ENCODE assay signal across 22 cellular contexts in the genomic region with DNA sequence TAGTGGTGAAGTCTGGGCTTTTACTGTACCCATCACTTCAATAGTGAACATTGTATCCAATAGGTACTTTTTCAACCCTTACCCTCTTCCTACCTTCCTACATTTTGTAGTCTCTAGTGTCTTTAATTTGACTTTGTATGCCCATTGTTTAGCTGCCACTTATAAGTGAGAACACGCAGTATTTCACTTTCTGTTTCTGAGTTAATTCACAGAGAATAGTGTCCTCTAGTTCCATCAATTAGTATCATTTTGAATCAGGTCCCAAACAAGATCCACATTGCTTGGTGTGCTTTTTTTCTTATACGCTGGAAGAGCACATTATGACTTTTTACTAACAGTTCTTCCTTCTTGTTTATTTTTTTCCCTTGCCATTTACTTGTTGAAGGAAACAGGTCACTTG.
A peak's percentile ranks its signal among the peaks of the same experiment; 100 is the strongest.
DNase-seq lines count a peak whose midpoint lies in the region; ATAC-seq, FAIRE-seq and TF ChIP-seq lines count a peak whose summit lies in the region.
"Had no signal": no experiment of that assay in that cellular context is flagged by ENCODE, and none has a peak within 500 bp of the region (broad histone marks: within the 10 kb centered on the region; RNA-seq: fewer than 3 reads in every experiment).

No MANE protein-coding gene starts in this region.

- ATAC-seq in GM18520 (IDR thresholded peaks at IDR 0.05; ENCODE audit: unreplicated experiment), result peak; percentile 67
- ATAC-seq in GM18907 (IDR thresholded peaks at IDR 0.05; ENCODE audit: unreplicated experiment), result peak; percentile 61
- ATAC-seq in HG03378 (IDR thresholded peaks at IDR 0.05; ENCODE audit: unreplicated experiment), result peak; percentile 60
- no peak for ATAC-seq in K562

- TF ChIP-seq POLR2A in K562 (conservative IDR thresholded peaks at IDR 0.05) (no peak), vagina (IDR thresholded peaks at IDR 0.05) (no peak)

- no peaks in the 10 kb centered on the region for H3K9me3 ChIP-seq in K562 (replicated peaks; ENCODE audit: control insufficient read depth, insufficient read depth, low read depth, low read length)
- no peaks in the 10 kb centered on the region for H3K9me3 ChIP-seq in vagina
- H3K9me3 ChIP-seq: Caco-2, SJSA1 had no signal

- no peak overlapping the region for H3K4me2 ChIP-seq in K562 (ENCODE audit: insufficient read depth, low read length)
- H3K4me2 ChIP-seq: KMS-11 had no signal

- H3K27me3 ChIP-seq in K562 (ENCODE audit: control insufficient read depth in 2 of 2, insufficient read depth in 2 of 2, low read length in 2 of 2) (no peaks in the 10 kb centered on the region), vagina (no peaks in the 10 kb centered on the region)
- H3K27me3 ChIP-seq: SJSA1 had no signal

- H2AFZ ChIP-seq in K562 (ENCODE audit: low read depth, low read length), result no peak overlapping the region

- H3K9ac ChIP-seq in K562 (ENCODE audit: insufficient read depth in 1 of 2, low read depth in 2 of 2, low read length in 2 of 2), result no peak overlapping the region
- H3K9ac ChIP-seq: KMS-11 had no signal

- DNase-seq in K562 (ENCODE audit: extremely low read depth in 1 of 4, low spot score in 3 of 4), result no peak
- DNase-seq in NCI-H526 (lab: John Stamatoyannopoulos, UW), result no peak
- no peak for DNase-seq in vagina (ENCODE audit: extremely low spot score in 2 of 2)
- DNase-seq in cerebellar cortex (ENCODE audit: low spot score), result no peak
- DNase-seq: Caco-2; CD4-positive, alpha-beta memory T cell; DMS 273 treated with DMSO at 0.1 percent for 48 hours; DND-41; NCI-H1105; NCI-H2029 treated with DMSO at 0.1 percent for 48 hours; NCI-H226; NCI-H510A treated with DMSO at 0.1 percent for 48 hours; NCI-H82; OCI-M1 had no signal

- no TSS peak for BruUV-seq in K562 (replicated peaks; lab: Mats Ljungman, UMichigan)

- H4K20me1 ChIP-seq in K562 (replicated peaks; ENCODE audit: control insufficient read depth, insufficient read depth, low read length), result no peaks in the 10 kb centered on the region

- no peaks in the 10 kb centered on the region for H3K4me1 ChIP-seq in K562 (replicated peaks in 1 of 2; ENCODE audit: control insufficient read depth in 2 of 2, insufficient read depth in 2 of 2, low read length in 2 of 2)
- H3K4me1 ChIP-seq in vagina, result no peaks in the 10 kb centered on the region
- H3K4me1 ChIP-seq: Caco-2, SJSA1 had no signal

- no peak for TF ChIP-seq RAD21 in K562 (CRISPR knock-in tag; conservative IDR thresholded peaks at IDR 0.05 in 1 of 2, IDR thresholded peaks at IDR 0.05 in 1 of 2)

- H3K9me1 ChIP-seq in K562 (ENCODE audit: control insufficient read depth, insufficient read depth, low read length), result no peaks in the 10 kb centered on the region

- WGBS in K562 (ENCODE audit: insufficient coverage, low coverage, missing lambda C conversion rate), result 0% methylated on average over 2 of the region's 2 CpGs

- H3K4me3 ChIP-seq in K562 (no peak overlapping the region), vagina (no peak overlapping the region)
- H3K4me3 ChIP-seq: SJSA1 had no signal

- no peaks in the 10 kb centered on the region for H3K79me2 ChIP-seq in K562 (ENCODE audit: control insufficient read depth, insufficient read depth, low read length)

- intact Hi-C loops in K562 (cut with micrococcal nuclease), result no loop called here
- intact Hi-C loops in vagina (cut with DNase I), result loop anchor here (10.0 kb wide), 1 partner anchor 602 kb away; no protein-coding TSS in a partner anchor

- TF ChIP-seq EP300 in K562 (IDR thresholded peaks at IDR 0.05; ENCODE audit: low read length), result no peak

- in situ Hi-C loops in K562 (cut with MboI), result loop anchor here (25.0 kb wide), 1 partner anchor 895 kb away; no protein-coding TSS in a partner anchor

- no peaks in the 10 kb centered on the region for H3K36me3 ChIP-seq in K562 (ENCODE audit: control insufficient read depth, insufficient read depth, low read length)
- no peaks in the 10 kb centered on the region for H3K36me3 ChIP-seq in vagina
- H3K36me3 ChIP-seq: SJSA1 had no signal

- CTCF ChIA-PET in K562 (lab: Yijun Ruan, JAX; ENCODE audit: low intra/inter-chr PET ratio), result no interaction called here

- peak; percentile 40 for FAIRE-seq in K562 (lab: Jason Lieb, UNC)
- FAIRE-seq: GM12891, HTR-8/SVneo, RCC 7860 had no signal

- POLR2A ChIA-PET in K562 (lab: Yijun Ruan, JAX), result no interaction called here

- H3K27ac ChIP-seq in K562 (ENCODE audit: extremely low read depth, low read depth, low read length) (no peak overlapping the region), vagina (no peak overlapping the region)
- H3K27ac ChIP-seq: KMS-11, SJSA1 had no signal

- TF ChIP-seq CTCF in K562 (IDR thresholded peaks at IDR 0.05 in 2 of 3, conservative IDR thresholded peaks at IDR 0.05 in 1 of 3; ENCODE audit: insufficient read depth in 2 of 3, low read depth in 1 of 3, low read length in 3 of 3), result no peak
- TF ChIP-seq CTCF in vagina (IDR thresholded peaks at IDR 0.05), result no peak

TF ChIP-seq in K562, 482 proteins besides CTCF, POLR2A, EP300 and RAD21:
- TF ChIP-seq KDM2B (CRISPR knock-in tag; IDR thresholded peaks at IDR 0.05), result no peak
- TF ChIP-seq BRD9 (IDR thresholded peaks at IDR 0.05; ENCODE audit: low read depth, partially characterized antibody), result no peak
- no peak for TF ChIP-seq ZKSCAN8 (CRISPR knock-in tag; IDR thresholded peaks at IDR 0.05)
- TF ChIP-seq, protein P1, sequence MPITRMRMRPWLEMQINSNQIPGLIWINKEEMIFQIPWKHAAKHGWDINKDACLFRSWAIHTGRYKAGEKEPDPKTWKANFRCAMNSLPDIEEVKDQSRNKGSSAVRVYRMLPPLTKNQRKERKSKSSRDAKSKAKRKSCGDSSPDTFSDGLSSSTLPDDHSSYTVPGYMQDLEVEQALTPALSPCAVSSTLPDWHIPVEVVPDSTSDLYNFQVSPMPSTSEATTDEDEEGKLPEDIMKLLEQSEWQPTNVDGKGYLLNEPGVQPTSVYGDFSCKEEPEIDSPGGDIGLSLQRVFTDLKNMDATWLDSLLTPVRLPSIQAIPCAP (CRISPR knock-in tag; IDR thresholded peaks at IDR 0.05; ENCODE audit: borderline replicate concordance), result no peak
- TF ChIP-seq ZNF3 (CRISPR knock-in tag; IDR thresholded peaks at IDR 0.05), result no peak
- TF ChIP-seq ATF7 (IDR thresholded peaks at IDR 0.05), result no peak
- TF ChIP-seq, protein P2, sequence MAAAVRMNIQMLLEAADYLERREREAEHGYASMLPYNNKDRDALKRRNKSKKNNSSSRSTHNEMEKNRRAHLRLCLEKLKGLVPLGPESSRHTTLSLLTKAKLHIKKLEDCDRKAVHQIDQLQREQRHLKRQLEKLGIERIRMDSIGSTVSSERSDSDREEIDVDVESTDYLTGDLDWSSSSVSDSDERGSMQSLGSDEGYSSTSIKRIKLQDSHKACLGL (CRISPR knock-in tag; IDR thresholded peaks at IDR 0.05; ENCODE audit: borderline replicate concordance, poor library complexity, severe bottlenecking), result no peak
- TF ChIP-seq, protein P3, sequence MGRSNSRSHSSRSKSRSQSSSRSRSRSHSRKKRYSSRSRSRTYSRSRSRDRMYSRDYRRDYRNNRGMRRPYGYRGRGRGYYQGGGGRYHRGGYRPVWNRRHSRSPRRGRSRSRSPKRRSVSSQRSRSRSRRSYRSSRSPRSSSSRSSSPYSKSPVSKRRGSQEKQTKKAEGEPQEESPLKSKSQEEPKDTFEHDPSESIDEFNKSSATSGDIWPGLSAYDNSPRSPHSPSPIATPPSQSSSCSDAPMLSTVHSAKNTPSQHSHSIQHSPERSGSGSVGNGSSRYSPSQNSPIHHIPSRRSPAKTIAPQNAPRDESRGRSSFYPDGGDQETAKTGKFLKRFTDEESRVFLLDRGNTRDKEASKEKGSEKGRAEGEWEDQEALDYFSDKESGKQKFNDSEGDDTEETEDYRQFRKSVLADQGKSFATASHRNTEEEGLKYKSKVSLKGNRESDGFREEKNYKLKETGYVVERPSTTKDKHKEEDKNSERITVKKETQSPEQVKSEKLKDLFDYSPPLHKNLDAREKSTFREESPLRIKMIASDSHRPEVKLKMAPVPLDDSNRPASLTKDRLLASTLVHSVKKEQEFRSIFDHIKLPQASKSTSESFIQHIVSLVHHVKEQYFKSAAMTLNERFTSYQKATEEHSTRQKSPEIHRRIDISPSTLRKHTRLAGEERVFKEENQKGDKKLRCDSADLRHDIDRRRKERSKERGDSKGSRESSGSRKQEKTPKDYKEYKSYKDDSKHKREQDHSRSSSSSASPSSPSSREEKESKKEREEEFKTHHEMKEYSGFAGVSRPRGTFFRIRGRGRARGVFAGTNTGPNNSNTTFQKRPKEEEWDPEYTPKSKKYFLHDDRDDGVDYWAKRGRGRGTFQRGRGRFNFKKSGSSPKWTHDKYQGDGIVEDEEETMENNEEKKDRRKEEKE (IDR thresholded peaks at IDR 0.05; ENCODE audit: borderline replicate concordance in 1 of 2, control insufficient read depth in 1 of 2, low read depth in 2 of 2, low read length in 1 of 2), result no peak
- TF ChIP-seq TCF7L2 (IDR thresholded peaks at IDR 0.05; ENCODE audit: low read depth, low read length), result no peak
